In genomic region chr1:11545793-11546192, GRCh38 we compare ENCODE assay signal across 19 cellular contexts.
"Had no signal": no experiment of that assay in that cellular context is flagged by ENCODE, and none has a peak within 500 bp of the region (broad histone marks: within the 10 kb centered on the region; RNA-seq: fewer than 3 reads in every experiment).

No MANE protein-coding gene starts in this region.

- H3K4me3 ChIP-seq: MG63 had no signal

- H3K9ac ChIP-seq: SK-N-SH had no signal

- FAIRE-seq: HepG2, RCC 7860 had no signal

- DNase-seq: IMR-90, Karpas-422, KG1, MG63, NCI-H1092, NCI-H1105 treated with DMSO at 0.1 percent for 48 hours, NCI-H1417 treated with DMSO at 0.1 percent for 48 hours, NCI-H187, NCI-H2029, NCI-H2081 treated with DMSO at 0.1 percent for 48 hours, NCI-H2227 treated with DMSO at 0.1 percent for 48 hours, NCI-H524, NCI-H526 treated with DMSO at 0.1 percent for 48 hours, NCI-H774, RPMI8226, SHP77, SK-N-SH had no signal

- H3K36me3 ChIP-seq: MG63 had no signal

- H3K9me3 ChIP-seq: MG63, SK-N-SH had no signal

- H3K4me2 ChIP-seq: SK-N-SH had no signal
